In the genomic region with DNA sequence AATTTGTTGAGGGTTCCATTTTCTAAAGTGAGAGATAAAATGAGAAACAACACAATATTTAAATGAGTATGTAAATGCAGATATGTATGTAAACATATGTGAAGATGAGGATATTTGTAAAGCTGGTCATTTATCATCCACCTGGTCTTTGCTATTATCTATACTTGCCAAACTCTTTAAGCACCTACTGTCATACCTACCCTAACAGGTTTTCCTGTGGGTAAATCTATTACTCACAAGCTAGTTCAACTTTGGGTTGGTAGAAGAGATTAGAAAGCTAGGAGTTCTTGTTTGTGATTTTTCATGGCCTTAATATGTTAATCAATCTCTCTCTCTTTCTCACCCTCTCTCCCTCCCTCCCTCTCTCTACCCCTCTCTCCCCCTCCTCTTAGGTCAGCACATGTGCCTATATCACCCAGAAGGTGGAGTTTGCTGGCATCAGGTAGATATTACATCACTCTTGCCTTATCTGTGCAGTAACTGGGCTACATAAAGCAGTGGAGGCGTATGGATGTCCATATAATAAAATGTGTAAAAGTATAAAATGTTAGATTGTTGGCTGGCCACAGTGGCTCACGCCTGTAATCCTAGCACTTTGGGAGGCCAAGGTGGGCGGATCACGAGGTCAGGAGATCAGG, we compare ENCODE assay signal across 21 cellular contexts.
"Had no signal": no experiment of that assay in that cellular context is flagged by ENCODE, and none has a peak within 500 bp of the region (broad histone marks: within the 10 kb centered on the region; RNA-seq: fewer than 3 reads in every experiment).

No MANE protein-coding gene starts in this region.

- H3K27me3 ChIP-seq: adrenal gland, ascending aorta, brain microvascular endothelial cell, dorsolateral prefrontal cortex, heart right ventricle, right lobe of liver, upper lobe of left lung had no signal

- H3K4me1 ChIP-seq: adrenal gland, ascending aorta, heart right ventricle, right lobe of liver, upper lobe of left lung had no signal

- H3K27me3 Mint-ChIP-seq: effector memory CD8-positive, alpha-beta T cell; naive B cell had no signal

- H3K9me3 Mint-ChIP-seq: effector memory CD8-positive, alpha-beta T cell; naive B cell had no signal

- DNase-seq: activated CD4-positive, alpha-beta T cell treated with anti-CD3 and anti-CD28 coated beads, Interleukin-2, amount 50 U/mL, for 48 hours; activated naive CD4-positive, alpha-beta T cell treated with Interleukin-2 at 50 U/mL for 16 hours; activated T-cell treated with anti-CD3 and anti-CD28 coated beads for 4 hours; brain microvascular endothelial cell; central memory CD4-positive, alpha-beta T cell; dorsolateral prefrontal cortex; effector memory CD8-positive, alpha-beta T cell; heart right ventricle; left colon; mesenchymal stem cell; naive B cell; occipital lobe; right lobe of liver; SIG-M5; SK-N-SH; stimulated activated CD4-positive, alpha-beta T cell treated with anti-CD3 and anti-CD28 coated beads, Interleukin-1b, Interleukin-23, amount 100 ng/mL, for 48 hours; upper lobe of left lung had no signal

- H3K27ac ChIP-seq: adrenal gland, ascending aorta, brain microvascular endothelial cell, dorsolateral prefrontal cortex, heart right ventricle, right lobe of liver, skin epidermis, upper lobe of left lung, VCaP had no signal

- H3K9me3 ChIP-seq: adrenal gland, ascending aorta, heart right ventricle, right lobe of liver, SK-N-SH, upper lobe of left lung had no signal

- H3K4me3 ChIP-seq: adrenal gland, ascending aorta, dorsolateral prefrontal cortex, heart right ventricle, right lobe of liver, skin epidermis, upper lobe of left lung had no signal

- ATAC-seq: effector memory CD8-positive, alpha-beta T cell; heart right ventricle; left colon; right lobe of liver had no signal

- H3K4me3 Mint-ChIP-seq: effector memory CD8-positive, alpha-beta T cell; naive B cell had no signal
